Comparison of ENCODE assay signal across 9 cellular contexts in genomic region chr1:2228157-2228594, GRCh38. TPM values are rescaled to one million over a fixed set of nuclear protein-coding genes. Genes with fewer than 3 reads are reported as not detected.
DNase-seq lines count a peak whose midpoint lies in the region; ATAC-seq, FAIRE-seq and TF ChIP-seq lines count a peak whose summit lies in the region.
"Had no signal": no experiment of that assay in that cellular context is flagged by ENCODE, and none has a peak within 500 bp of the region (broad histone marks: within the 10 kb centered on the region; RNA-seq: fewer than 3 reads in every experiment).

Gene SKI, plus strand, starts transcription at chr1:2228319. Its CDS starts 448 bp downstream, at chr1:2228767.

- peaks cover 1% of the 10 kb centered on the region for H3K27me3 Mint-ChIP-seq in activated CD4-positive, alpha-beta memory T cell treated with anti-CD3 and anti-CD28 coated beads for 36 hours

- TF ChIP-seq CTCF in D721Med (IDR thresholded peaks at IDR 0.05; ENCODE audit: insufficient read depth, missing control alignments): no peak

- H3K4me1 ChIP-seq in rectal smooth muscle tissue (ENCODE audit: control insufficient read depth, insufficient read depth, low read length): peaks cover 10% of the 10 kb centered on the region

- peak within 1 kb of the TSS; percentile 99 for H3K27ac ChIP-seq in rectal smooth muscle tissue (ENCODE audit: low read depth, low read length)

- peak within 1 kb of the TSS; percentile 97 for H3K9ac ChIP-seq in rectal smooth muscle tissue (ENCODE audit: low read length)

- peaks cover 13% of the 10 kb centered on the region for H3K4me1 Mint-ChIP-seq in activated CD4-positive, alpha-beta memory T cell treated with anti-CD3 and anti-CD28 coated beads for 36 hours (ENCODE audit: low read depth)

- POLR2A ChIA-PET in activated CD4-positive, alpha-beta memory T cell treated with anti-CD3 and anti-CD28 coated beads for 36 hours (lab: Charles Lee): interaction anchor here (0.7 to 4.3 kb wide), 9 partner anchors 27 to 154 kb away, joined by 3 to 30 read pairs (median 4); partner anchors contain the start of gene FAAP20

- no peaks in the 10 kb centered on the region for H3K9me3 Mint-ChIP-seq in activated CD4-positive, alpha-beta memory T cell treated with anti-CD3 and anti-CD28 coated beads for 36 hours

- intact Hi-C loops in activated CD4-positive, alpha-beta memory T cell treated with anti-CD3 and anti-CD28 coated beads for 36 hours (cut with micrococcal nuclease): no loop called here
- intact Hi-C loops in cardiac septum (cut with DNase I): no loop called here

- CTCF ChIA-PET in activated CD4-positive, alpha-beta memory T cell treated with anti-CD3 and anti-CD28 coated beads for 36 hours (lab: Charles Lee): interaction anchor here (1.3 to 7.8 kb wide), 4 partner anchors 33 to 154 kb away, joined by 3 to 45 read pairs (median 12); partner anchors contain the start of gene FAAP20

- no peak for ATAC-seq in GM21423 (IDR thresholded peaks at IDR 0.05; ENCODE audit: unreplicated experiment)

- no peaks in the 10 kb centered on the region; the same call in 1 of the 2 replicates for H3K36me3 ChIP-seq in H7 (replicated peaks; ENCODE audit: control insufficient read depth, insufficient read depth, low read length)
- no peaks in the 10 kb centered on the region for H3K36me3 ChIP-seq in rectal smooth muscle tissue (ENCODE audit: control insufficient read depth, insufficient read depth, low read length)

- DNase-seq in H7 (no peak), cardiac septum (ENCODE audit: low spot score) (no peak), NCI-H1930 (lab: John Stamatoyannopoulos, UW) (no peak), Ammon's horn (ENCODE audit: low spot score) (no peak), D721Med (ENCODE audit: insufficient read length, low spot score) (no peak)
- no peak for DNase-seq in activated CD4-positive, alpha-beta memory T cell treated with anti-CD3 and anti-CD28 coated beads for 36 hours

- H3K27me3 ChIP-seq in H7 (ENCODE audit: control insufficient read depth, insufficient read depth, low read length) (peaks cover 1% of the 10 kb centered on the region; the same call in 1 of the 2 replicates), rectal smooth muscle tissue (ENCODE audit: control insufficient read depth, insufficient read depth, low read length) (no peaks in the 10 kb centered on the region)

- peaks cover 30% of the 10 kb centered on the region for H3K36me3 Mint-ChIP-seq in activated CD4-positive, alpha-beta memory T cell treated with anti-CD3 and anti-CD28 coated beads for 36 hours

- H3K27ac Mint-ChIP-seq in activated CD4-positive, alpha-beta memory T cell treated with anti-CD3 and anti-CD28 coated beads for 36 hours: peak within 1 kb of the TSS; percentile 96

- FAIRE-seq in D721Med (lab: Jason Lieb, UNC): no peak
- FAIRE-seq: TTC549 had no signal

- H3K4me3 Mint-ChIP-seq in activated CD4-positive, alpha-beta memory T cell treated with anti-CD3 and anti-CD28 coated beads for 36 hours: peak within 1 kb of the TSS; percentile 99

- H3K4me3 ChIP-seq in H7 (ENCODE audit: insufficient read depth, low read depth, low read length) (peak within 1 kb of the TSS; percentile 88), rectal smooth muscle tissue (ENCODE audit: low read length) (peak within 1 kb of the TSS; percentile 95)

RNA-seq across cellular contexts. Expression of gene SKI, which starts in this region (rescaled TPM):
- total RNA-seq in H7 (2014; rRNA removed; shearing (Covaris generic)): 29.2 and 29.9 TPM in 2 replicates
- 10 to 100 TPM; 28.3 to 28.9 TPM for total RNA-seq in activated CD4-positive, alpha-beta memory T cell treated with anti-CD3 and anti-CD28 coated beads for 36 hours
- 39.9 TPM for total RNA-seq in cardiac septum
